8 cellular contexts compared by ENCODE assay signal in the genomic region with DNA sequence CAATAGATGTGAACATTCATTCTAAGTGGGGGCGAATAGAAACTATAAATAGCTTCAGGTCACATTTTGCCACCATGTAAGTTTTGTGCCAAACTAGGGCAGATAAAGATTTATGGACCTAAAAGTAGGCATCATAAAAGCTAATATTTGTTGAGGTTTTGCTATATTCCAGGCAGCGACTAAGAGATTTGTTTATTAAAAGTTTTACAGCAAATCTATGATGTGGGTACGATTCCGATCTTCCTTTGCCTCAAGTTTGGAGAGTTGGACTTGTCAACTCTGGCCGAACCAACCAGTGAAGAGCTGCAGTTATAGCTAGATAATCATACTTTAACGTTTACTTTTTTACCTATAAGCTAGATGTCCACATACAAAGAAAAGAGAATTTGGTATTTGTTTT. TPM values are rescaled to one million over a fixed set of nuclear protein-coding genes. Genes with fewer than 3 reads are reported as not detected.
DNase-seq lines count a peak whose midpoint lies in the region; ATAC-seq and TF ChIP-seq lines count a peak whose summit lies in the region.

No MANE protein-coding gene starts in this region.

- peaks cover 7% of the 10 kb centered on the region; the same call in 1 of the 2 replicates for H3K36me3 ChIP-seq in ES-I3 (ENCODE audit: insufficient read depth, low read length)
- H3K36me3 ChIP-seq in SJCRH30: peaks cover 31% of the 10 kb centered on the region
- peaks cover 0 to 17% (median 5%) of the 10 kb centered on the region in 4 donors for H3K36me3 ChIP-seq in esophagus muscularis mucosa
- no peaks in the 10 kb centered on the region for H3K36me3 ChIP-seq in prostate gland

- TF ChIP-seq EP300 in esophagus muscularis mucosa (IDR thresholded peaks at IDR 0.05): no peak

- H3K9ac ChIP-seq in ES-I3 (ENCODE audit: low read depth, low read length): peak overlapping the region; percentile 100

- H3K27me3 ChIP-seq in SJCRH30: no peaks in the 10 kb centered on the region
- H3K27me3 ChIP-seq in esophagus muscularis mucosa: no peaks in the 10 kb centered on the region
- H3K27me3 ChIP-seq in prostate gland (replicated peaks; ENCODE audit: insufficient read depth): no peaks in the 10 kb centered on the region

- DNase-seq in SJCRH30 (no peak), esophagus muscularis mucosa (ENCODE audit: extremely low spot score) (no peak), prostate gland (ENCODE audit: low spot score) (no peak), cortex of kidney (lab: John Stamatoyannopoulos, UW) (no peak), NCI-H1436 (lab: John Stamatoyannopoulos, UW) (no peak), posterior vena cava (ENCODE audit: low spot score) (no peak)

- H3K4me1 ChIP-seq in ES-I3 (ENCODE audit: insufficient read depth, low read length): peaks cover 11% of the 10 kb centered on the region
- H3K4me1 ChIP-seq in SJCRH30: no peaks in the 10 kb centered on the region
- peaks cover 32 to 58% (median 52%) of the 10 kb centered on the region in 4 donors for H3K4me1 ChIP-seq in esophagus muscularis mucosa
- peaks cover 5% of the 10 kb centered on the region for H3K4me1 ChIP-seq in prostate gland (replicated peaks)

- intact Hi-C loops in esophagus muscularis mucosa (cut with DNase I) (no loop called here), prostate gland (cut with DNase I) (no loop called here), posterior vena cava (cut with DNase I) (no loop called here)

- H3K4me3 ChIP-seq in SJCRH30 (peak overlapping the region; percentile 95), esophagus muscularis mucosa (peak overlapping the region; percentile 94 to 98 (median 97)), prostate gland (peak overlapping the region in 1 of 2 donors; percentile 85)

- no peak for ATAC-seq in GM21737 (IDR thresholded peaks at IDR 0.05; ENCODE audit: unreplicated experiment)

- 52% methylated on average over 6 of the region's 6 CpGs for WGBS in esophagus muscularis mucosa
- 31% methylated on average over 6 of the region's 6 CpGs for WGBS in prostate gland

- no peaks in the 10 kb centered on the region for H3K9me3 ChIP-seq in ES-I3 (ENCODE audit: control insufficient read depth, insufficient read depth, low read length)
- no peaks in the 10 kb centered on the region for H3K9me3 ChIP-seq in SJCRH30 (replicated peaks)
- H3K9me3 ChIP-seq in esophagus muscularis mucosa: no peaks in the 10 kb centered on the region
- H3K9me3 ChIP-seq in prostate gland: no peaks in the 10 kb centered on the region

- TF ChIP-seq POLR2A in esophagus muscularis mucosa (IDR thresholded peaks at IDR 0.05; ENCODE audit: low read depth): no peak
- no peak for TF ChIP-seq POLR2A in prostate gland (IDR thresholded peaks at IDR 0.05)

- H3K27ac ChIP-seq in SJCRH30 (no peak overlapping the region; the same call in 1 of the 2 replicates), esophagus muscularis mucosa (replicated peaks in 1 of 4) (peak overlapping the region; percentile 100), prostate gland (peak overlapping the region; percentile 99 to 100)

- TF ChIP-seq CTCF in esophagus muscularis mucosa (IDR thresholded peaks at IDR 0.05): no peak
- no peak for TF ChIP-seq CTCF in prostate gland (IDR thresholded peaks at IDR 0.05)

RNA-seq across cellular contexts. Expression of a gene that starts 1.6 kb away (rescaled TPM):
- 66.5 and 76.2 TPM in 2 replicates for total RNA-seq in SJCRH30 (2014; rRNA removed; shearing (Covaris generic))
- total RNA-seq in esophagus muscularis mucosa: 10 to 100 TPM; 36.5 to 95.4 (median 61.0) TPM
- total RNA-seq in prostate gland: 100 to 1,000 TPM in 1 of 2 donors, 10 to 100 TPM in 1; 51.3 to 137 TPM
- total RNA-seq in posterior vena cava: 10 to 100 TPM; 90.2 to 97.5 TPM

RNA-seq across cellular contexts. Expression of a gene that starts 26.0 kb away (rescaled TPM):
- 27.7 and 33.0 TPM in 2 replicates for total RNA-seq in SJCRH30 (2014; rRNA removed; shearing (Covaris generic))
- total RNA-seq in esophagus muscularis mucosa: 10 to 100 TPM; 29.7 to 43.2 (median 36.3) TPM
- 1 to 10 TPM; 8.2 to 9.7 TPM for total RNA-seq in prostate gland
- total RNA-seq in posterior vena cava: 10 to 100 TPM; 34.3 to 48.1 TPM

RNA-seq across cellular contexts. Expression of a gene that starts 26.1 kb away (rescaled TPM):
- total RNA-seq in SJCRH30 (2014; rRNA removed; shearing (Covaris generic)): 42.4 and 45.3 TPM in 2 replicates
- total RNA-seq in esophagus muscularis mucosa (1 to 10 TPM; 1.1 to 4.2 (median 1.4) TPM), prostate gland (1 to 10 TPM; 3.0 to 5.1 TPM), posterior vena cava (1 to 10 TPM; 3.0 to 4.5 TPM)
